26 cellular contexts compared by ENCODE assay signal in genomic region chr20:14555676-14556075, GRCh38.
"Had no signal": no experiment of that assay in that cellular context is flagged by ENCODE, and none has a peak within 500 bp of the region (broad histone marks: within the 10 kb centered on the region; RNA-seq: fewer than 3 reads in every experiment).

No MANE protein-coding gene starts in this region.

- H3K36me3 ChIP-seq: ascending aorta, cardiac muscle cell, Peyer's patch had no signal

- H3K4me1 Mint-ChIP-seq: activated CD4-positive, alpha-beta T cell treated with anti-CD3 and anti-CD28 coated beads, Interleukin-2, amount 10 ng/mL, durations not matched to agents 7 days and 5 days; activated naive CD8-positive, alpha-beta T cell treated with anti-CD3 and anti-CD28 coated beads, Interleukin-2, amount 50 U/mL, for 24 hours; brain; T-helper 17 cell had no signal

- DNase-seq: activated CD4-positive, alpha-beta memory T cell treated with anti-CD3 and anti-CD28 coated beads for 36 hours; activated CD4-positive, alpha-beta T cell treated with anti-CD3 and anti-CD28 coated beads, Interleukin-2, amount 10 ng/mL, durations not matched to agents 7 days and 5 days; activated CD4-positive, CD25-positive, alpha-beta regulatory T cell; activated CD8-positive, alpha-beta memory T cell treated with anti-CD3 and anti-CD28 coated beads for 24 hours; activated effector memory CD4-positive, alpha-beta T cell treated with anti-CD3 and anti-CD28 coated beads, Interleukin-2, amount 50 U/mL, for 16 hours; activated naive CD4-positive, alpha-beta T cell treated with Interleukin-2 at 50 U/mL for 16 hours; activated naive CD8-positive, alpha-beta T cell treated with anti-CD3 and anti-CD28 coated beads, Interleukin-2, amount 50 U/mL, for 24 hours; activated T-cell treated with anti-CD3 and anti-CD28 coated beads, Interleukin-2, amount 50 U/mL, for 4 hours; amniotic stem cell; MM.1S; NCI-H1105; NCI-H1436; NCI-H1694 treated with DMSO at 0.1 percent for 48 hours; NCI-H2029 treated with DMSO at 0.1 percent for 48 hours; NCI-H510A treated with DMSO at 0.1 percent for 48 hours; NCI-H69; Peyer's patch; SHP77 treated with DMSO at 0.1 percent for 48 hours; T-helper 17 cell; T-helper 9 cell had no signal

- H3K9me3 ChIP-seq: ascending aorta, Peyer's patch had no signal

- FAIRE-seq: TTC549 had no signal

- H3K36me3 Mint-ChIP-seq: activated CD4-positive, alpha-beta memory T cell treated with anti-CD3 and anti-CD28 coated beads for 36 hours; activated naive CD4-positive, alpha-beta T cell treated with anti-CD3 and anti-CD28 coated beads, Interleukin-2, amount 50 U/mL, for 72 hours; brain had no signal

- ATAC-seq: activated naive CD4-positive, alpha-beta T cell treated with anti-CD3 and anti-CD28 coated beads, Interleukin-2, amount 50 U/mL, for 72 hours; activated naive CD8-positive, alpha-beta T cell treated with anti-CD3 and anti-CD28 coated beads, Interleukin-2, amount 50 U/mL, for 24 hours; activated T-cell treated with anti-CD3 and anti-CD28 coated beads, Interleukin-2, amount 50 U/mL, for 4 hours; T-helper 17 cell had no signal

- H3K4me3 ChIP-seq: ascending aorta, cardiac muscle cell, Peyer's patch had no signal

- H3K27me3 Mint-ChIP-seq: activated CD4-positive, alpha-beta memory T cell treated with anti-CD3 and anti-CD28 coated beads for 36 hours; activated CD4-positive, alpha-beta T cell treated with anti-CD3 and anti-CD28 coated beads, Interleukin-2, amount 10 ng/mL, durations not matched to agents 7 days and 5 days; activated naive CD8-positive, alpha-beta T cell treated with anti-CD3 and anti-CD28 coated beads, Interleukin-2, amount 50 U/mL, for 24 hours; T-helper 17 cell had no signal

- H3K27ac Mint-ChIP-seq: activated CD4-positive, alpha-beta memory T cell treated with anti-CD3 and anti-CD28 coated beads for 36 hours; activated CD4-positive, alpha-beta T cell treated with anti-CD3 and anti-CD28 coated beads, Interleukin-2, amount 10 ng/mL, durations not matched to agents 7 days and 5 days; activated naive CD4-positive, alpha-beta T cell treated with anti-CD3 and anti-CD28 coated beads, Interleukin-2, amount 50 U/mL, for 72 hours; activated naive CD8-positive, alpha-beta T cell treated with anti-CD3 and anti-CD28 coated beads, Interleukin-2, amount 50 U/mL, for 24 hours; brain; T-helper 17 cell had no signal

- H3K27ac ChIP-seq: ascending aorta, cardiac muscle cell, Peyer's patch, VCaP had no signal

- H3K4me1 ChIP-seq: ascending aorta, Peyer's patch had no signal

- H3K4me3 Mint-ChIP-seq: activated CD4-positive, alpha-beta memory T cell treated with anti-CD3 and anti-CD28 coated beads for 36 hours; activated CD4-positive, alpha-beta T cell treated with anti-CD3 and anti-CD28 coated beads, Interleukin-2, amount 10 ng/mL, durations not matched to agents 7 days and 5 days; activated naive CD8-positive, alpha-beta T cell treated with anti-CD3 and anti-CD28 coated beads, Interleukin-2, amount 50 U/mL, for 24 hours; activated T-cell treated with anti-CD3 and anti-CD28 coated beads, Interleukin-2, amount 50 U/mL, for 4 hours; brain; T-helper 17 cell had no signal

- H3K27me3 ChIP-seq: ascending aorta, cardiac muscle cell, Peyer's patch had no signal

- H3K9me3 Mint-ChIP-seq: activated CD4-positive, alpha-beta T cell treated with anti-CD3 and anti-CD28 coated beads, Interleukin-2, amount 10 ng/mL, durations not matched to agents 7 days and 5 days; activated naive CD8-positive, alpha-beta T cell treated with anti-CD3 and anti-CD28 coated beads, Interleukin-2, amount 50 U/mL, for 24 hours; activated T-cell treated with anti-CD3 and anti-CD28 coated beads, Interleukin-2, amount 50 U/mL, for 4 hours; brain had no signal
